ENCODE assay signal across 22 cellular contexts in genomic region chr20:25338112-25339023, GRCh38. TPM values are rescaled to one million over a fixed set of nuclear protein-coding genes. Genes with fewer than 3 reads are reported as not detected.
DNase-seq lines count a peak whose midpoint lies in the region; ATAC-seq and TF ChIP-seq lines count a peak whose summit lies in the region.
"Had no signal": no experiment of that assay in that cellular context is flagged by ENCODE, and none has a peak within 500 bp of the region (broad histone marks: within the 10 kb centered on the region; RNA-seq: fewer than 3 reads in every experiment).

No MANE protein-coding gene starts in this region.

- DNase-seq in cardiac muscle cell (ENCODE audit: low read depth in 1 of 2, low spot score in 1 of 2) (no peak), Right ventricle myocardium superior (no peak), cerebellar cortex (ENCODE audit: low spot score) (peak; percentile 33), NCI-H526 (lab: John Stamatoyannopoulos, UW) (no peak), dedifferentiated amniotic fluid mesenchymal stem cell (ENCODE audit: extremely low spot score) (no peak), kidney glomerular epithelial cell (lab: John Stamatoyannopoulos, UW) (no peak), Karpas-422 (no peak)
- DNase-seq: activated CD4-positive, alpha-beta T cell treated with anti-CD3 and anti-CD28 coated beads, Interleukin-2, amount 50 U/mL, for 48 hours; activated naive CD8-positive, alpha-beta T cell treated with anti-CD3 and anti-CD28 coated beads for 36 hours; activated T-cell treated with anti-CD3 and anti-CD28 coated beads, Interleukin-2, amount 50 U/mL, for 1 hour; effector CD4-positive, alpha-beta T cell; GM23248; hippocampal formation; midbrain; NCI-H1694 treated with DMSO at 0.1 percent for 48 hours; NCI-H446 treated with DMSO at 0.1 percent for 48 hours; OCI-M1; small intestine; stimulated activated naive B cell treated with anti-CD40 and anti-IgM and Interleukin-4, amounts not matched to agents 10 μg/mL and 1 μg/mL and 100 μg/mL, for 72 hours had no signal

- no peak overlapping the region for H2AFZ ChIP-seq in Karpas-422 (ENCODE audit: low read length)
- H2AFZ ChIP-seq: GM23248 had no signal

- no peaks in the 10 kb centered on the region for H3K27me3 Mint-ChIP-seq in nephron (ENCODE audit: low read depth)
- H3K27me3 Mint-ChIP-seq: activated naive CD8-positive, alpha-beta T cell treated with anti-CD3 and anti-CD28 coated beads for 36 hours; stimulated activated naive B cell treated with anti-CD40 and anti-IgM and Interleukin-4, amounts not matched to agents 10 μg/mL and 1 μg/mL and 100 μg/mL, for 72 hours had no signal

- H3K27me3 ChIP-seq in cardiac muscle cell (no peaks in the 10 kb centered on the region), Karpas-422 (ENCODE audit: low read length) (no peaks in the 10 kb centered on the region)
- H3K27me3 ChIP-seq: ovary had no signal

- intact Hi-C loops in Right ventricle myocardium superior (cut with DNase I): no loop called here

- H3K36me3 ChIP-seq in cardiac muscle cell: no peaks in the 10 kb centered on the region
- peaks cover 14% of the 10 kb centered on the region for H3K36me3 ChIP-seq in Karpas-422 (ENCODE audit: insufficient read depth, low read length)
- H3K36me3 ChIP-seq: ovary had no signal

- no peaks in the 10 kb centered on the region for H4K20me1 ChIP-seq in Karpas-422 (ENCODE audit: insufficient read depth, low read depth, low read length)

- H3K4me2 ChIP-seq in Karpas-422 (ENCODE audit: low read depth, low read length, poor library complexity, severe bottlenecking): no peak overlapping the region

- H3K9me3 ChIP-seq in cardiac muscle cell (ENCODE audit: low read depth) (no peaks in the 10 kb centered on the region), Karpas-422 (ENCODE audit: low read length) (no peaks in the 10 kb centered on the region)
- H3K9me3 ChIP-seq: ovary had no signal

- peaks cover 3% of the 10 kb centered on the region for H3K9me3 Mint-ChIP-seq in nephron

- H3K4me1 ChIP-seq in cardiac muscle cell (ENCODE audit: low read depth) (peaks cover 36% of the 10 kb centered on the region), Karpas-422 (ENCODE audit: low read length) (peaks cover 15% of the 10 kb centered on the region)

- TF ChIP-seq CTCF in cardiac muscle cell (IDR thresholded peaks at IDR 0.05; ENCODE audit: low read depth, low read length): no peak
- peak in 1 of 3 experiments; percentile 18 for TF ChIP-seq CTCF in nephron (IDR thresholded peaks at IDR 0.05; ENCODE audit: unreplicated experiment in 3 of 3)

- H3K27ac ChIP-seq in cardiac muscle cell (peak overlapping the region; percentile 78), Karpas-422 (ENCODE audit: low read length) (no peak overlapping the region)
- H3K27ac ChIP-seq: GM23248, ovary had no signal

- H3K79me2 ChIP-seq in Karpas-422 (ENCODE audit: low read length): peaks cover 75% of the 10 kb centered on the region

- H3K36me3 Mint-ChIP-seq in nephron (ENCODE audit: low read depth): peaks cover 20% of the 10 kb centered on the region

- H3K4me3 ChIP-seq in cardiac muscle cell: no peak overlapping the region
- H3K4me3 ChIP-seq in Karpas-422 (ENCODE audit: low read length): no peak overlapping the region
- H3K4me3 ChIP-seq: GM23248, ovary had no signal

- no peaks in the 10 kb centered on the region for H3K4me1 Mint-ChIP-seq in nephron

- no peaks in the 10 kb centered on the region for H3K9me2 ChIP-seq in Karpas-422 (replicated peaks; ENCODE audit: insufficient read depth, low read length)

- no peak for ATAC-seq in Right ventricle myocardium superior (ENCODE audit: poor library complexity)
- ATAC-seq: SK-N-SH treated with all-trans-retinoic acid at 6 μM for 48 hours; stimulated activated naive B cell treated with anti-CD40 and anti-IgM and Interleukin-4, amounts not matched to agents 10 μg/mL and 1 μg/mL and 100 μg/mL, for 72 hours had no signal

- H3K4me3 Mint-ChIP-seq in nephron: no peak overlapping the region
- H3K4me3 Mint-ChIP-seq: activated naive CD8-positive, alpha-beta T cell treated with anti-CD3 and anti-CD28 coated beads for 36 hours; stimulated activated naive B cell treated with anti-CD40 and anti-IgM and Interleukin-4, amounts not matched to agents 10 μg/mL and 1 μg/mL and 100 μg/mL, for 72 hours had no signal

- H3K27ac Mint-ChIP-seq in nephron: peak overlapping the region in 2 of 3 experiments; percentile 72 to 75
- H3K27ac Mint-ChIP-seq: activated naive CD8-positive, alpha-beta T cell treated with anti-CD3 and anti-CD28 coated beads for 36 hours; stimulated activated naive B cell treated with anti-CD40 and anti-IgM and Interleukin-4, amounts not matched to agents 10 μg/mL and 1 μg/mL and 100 μg/mL, for 72 hours had no signal

- no peak overlapping the region for H3K9ac ChIP-seq in Karpas-422 (ENCODE audit: low read length)
- H3K9ac ChIP-seq: GM23248 had no signal

RNA-seq across cellular contexts. Expression of gene ABHD12, which starts 52.3 kb away (rescaled TPM):
- total RNA-seq in cardiac muscle cell (57.4 and 64.1 TPM in 2 replicates), Right ventricle myocardium superior (21.1 TPM)
- polyA plus RNA-seq in cardiac muscle cell: 112 and 113 TPM in 2 replicates
- 26.1 and 35.9 TPM in 2 replicates for total RNA-seq in Karpas-422 (2014; rRNA removed; shearing (Covaris generic); ENCODE audit: low replicate concordance)
